ENCODE assay signal across 32 cellular contexts in the genomic region with DNA sequence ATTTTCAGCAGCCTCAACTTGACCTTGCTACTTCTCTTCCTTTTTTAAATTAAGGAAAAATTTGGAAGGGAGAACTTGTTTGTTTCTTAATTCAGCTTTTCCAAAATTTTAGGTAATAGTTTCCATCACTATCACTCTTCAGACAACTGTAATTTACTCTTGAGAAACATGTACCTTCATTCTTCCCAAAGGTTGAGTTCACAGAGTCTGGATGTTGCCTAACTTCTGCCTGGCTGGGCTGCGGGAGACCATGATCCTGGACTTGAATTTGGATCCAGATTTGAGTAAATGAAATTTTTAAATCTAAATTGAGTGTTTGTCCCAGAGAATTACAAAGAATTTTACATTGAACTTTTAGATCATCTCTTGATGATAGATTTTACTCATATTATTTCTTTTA.
"Had no signal": no experiment of that assay in that cellular context is flagged by ENCODE, and none has a peak within 500 bp of the region (broad histone marks: within the 10 kb centered on the region; RNA-seq: fewer than 3 reads in every experiment).

No MANE protein-coding gene starts in this region.

- H3K27me3 ChIP-seq: MG63 had no signal

- H3K9me3 ChIP-seq: MG63 had no signal

- DNase-seq: Karpas-422, Kasumi-1, MG63, MM.1S, MV-4-11, NCI-H1048, NCI-H1092, NCI-H1092 treated with DMSO at 0.1 percent for 48 hours, NCI-H1105, NCI-H1105 treated with DMSO at 0.1 percent for 48 hours, NCI-H1417, NCI-H1417 treated with DMSO at 0.1 percent for 48 hours, NCI-H1436, NCI-H1436 treated with DMSO at 0.1 percent for 48 hours, NCI-H146, NCI-H1694, NCI-H1694 treated with DMSO at 0.1 percent for 48 hours, NCI-H187, NCI-H187 treated with DMSO at 0.1 percent for 48 hours, NCI-H1930, NCI-H2029, NCI-H2029 treated with DMSO at 0.1 percent for 48 hours, NCI-H2081, NCI-H2081 treated with DMSO at 0.1 percent for 48 hours, NCI-H2107, NCI-H2227 treated with DMSO at 0.1 percent for 48 hours, NCI-H226, NCI-H345, NCI-H446, NCI-H446 treated with DMSO at 0.1 percent for 48 hours, NCI-H510A, NCI-H510A treated with DMSO at 0.1 percent for 48 hours had no signal
